ENCODE assay signal across 1 cellular context in genomic region chr17:64983708-64984107, GRCh38.
TF ChIP-seq lines count a peak whose summit lies in the region.

No MANE protein-coding gene starts in this region.

TF ChIP-seq in WTC11, 78 proteins besides CTCF, POLR2A, EP300 and RAD21 (continued from another document):
- TF ChIP-seq AR (CRISPR knock-in tag; IDR thresholded peaks at IDR 0.05) (no peak), TEAD1 (CRISPR knock-in tag; IDR thresholded peaks at IDR 0.05) (no peak), NR1H2 (CRISPR knock-in tag; IDR thresholded peaks at IDR 0.05) (no peak), ZNF281 (CRISPR knock-in tag; IDR thresholded peaks at IDR 0.05) (no peak), ELF4 (CRISPR knock-in tag; IDR thresholded peaks at IDR 0.05; ENCODE audit: low read depth) (no peak), ZNF263 (CRISPR knock-in tag; IDR thresholded peaks at IDR 0.05; ENCODE audit: low read depth) (no peak), SMAD4 (CRISPR knock-in tag; IDR thresholded peaks at IDR 0.05) (no peak), TCF7 (CRISPR knock-in tag; IDR thresholded peaks at IDR 0.05; ENCODE audit: low read depth) (no peak), TEAD4 (CRISPR knock-in tag; IDR thresholded peaks at IDR 0.05) (no peak)
